In genomic region chr16:89917773-89918452, GRCh38 we compare ENCODE assay signal across 8 cellular contexts. TPM values are rescaled to one million over a fixed set of nuclear protein-coding genes. Genes with fewer than 3 reads are reported as not detected.
DNase-seq lines count a peak whose midpoint lies in the region; ATAC-seq and TF ChIP-seq lines count a peak whose summit lies in the region.

No MANE protein-coding gene starts in this region.

- H3K27me3 ChIP-seq in right lobe of liver, result peaks cover 0 to 4% of the 10 kb centered on the region in 2 donors

- no peaks in the 10 kb centered on the region for H3K36me3 ChIP-seq in right lobe of liver

- 2% methylated on average over 12 of the region's 39 CpGs for WGBS in right lobe of liver (ENCODE audit: insufficient coverage, low coverage, low lambda C conversion rate, missing lambda C conversion rate)

- H3K9me3 Mint-ChIP-seq in activated CD4-positive, alpha-beta T cell treated with anti-CD3 and anti-CD28 coated beads for 36 hours (ENCODE audit: low read depth), result no peaks in the 10 kb centered on the region

- CTCF ChIA-PET in activated CD4-positive, alpha-beta T cell treated with anti-CD3 and anti-CD28 coated beads for 36 hours (lab: Charles Lee), result interaction anchor here (1.3 to 1.6 kb wide), 2 partner anchors 8 to 30 kb away, joined by 6 to 9 read pairs; no protein-coding TSS in a partner anchor

- POLR2A ChIA-PET in activated CD4-positive, alpha-beta T cell treated with anti-CD3 and anti-CD28 coated beads for 36 hours (lab: Charles Lee), result interaction anchor here (0.6 kb wide), 1 partner anchor 33 kb away, joined by 4 read pairs; no protein-coding TSS in a partner anchor

- H3K36me3 Mint-ChIP-seq in activated CD4-positive, alpha-beta T cell treated with anti-CD3 and anti-CD28 coated beads for 36 hours (ENCODE audit: low read depth), result peaks cover 10% of the 10 kb centered on the region

- no peak overlapping the region for H3K27ac Mint-ChIP-seq in activated CD4-positive, alpha-beta T cell treated with anti-CD3 and anti-CD28 coated beads for 36 hours

- TF ChIP-seq CTCF in coronary artery (IDR thresholded peaks at IDR 0.05) (no peak), right lobe of liver (IDR thresholded peaks at IDR 0.05) (no peak)

- H3K4me3 Mint-ChIP-seq in activated CD4-positive, alpha-beta T cell treated with anti-CD3 and anti-CD28 coated beads for 36 hours, result peak overlapping the region; percentile 50

- peaks cover 43% of the 10 kb centered on the region for H3K4me1 Mint-ChIP-seq in activated CD4-positive, alpha-beta T cell treated with anti-CD3 and anti-CD28 coated beads for 36 hours

- H3K4me1 ChIP-seq in right lobe of liver, result peaks cover 0 to 4% (median 0%) of the 10 kb centered on the region in 4 donors

- H3K4me3 ChIP-seq in coronary artery, result peak overlapping the region; percentile 69
- H3K4me3 ChIP-seq in right lobe of liver, result peak overlapping the region in 1 of 3 donors; percentile 26

- H3K27me3 Mint-ChIP-seq in activated CD4-positive, alpha-beta T cell treated with anti-CD3 and anti-CD28 coated beads for 36 hours, result peaks cover 25% of the 10 kb centered on the region

- TF ChIP-seq POLR2A in right lobe of liver (IDR thresholded peaks at IDR 0.05), result peak; percentile 14

- intact Hi-C loops in activated CD4-positive, alpha-beta T cell treated with anti-CD3 and anti-CD28 coated beads for 36 hours (cut with DNase I, micrococcal nuclease), result loop anchor here (2.0 to 5.0 kb wide), 2 partner anchors 196 to 217 kb away; partner anchors contain the start of genes VPS9D1 (in 2 of the 2), ZNF276 (in 2 of the 2) and SPATA2L (in 1 of the 2)
- intact Hi-C loops in right lobe of liver (cut with DNase I), result no loop called here

- H3K27ac ChIP-seq in coronary artery (peak overlapping the region; percentile 3 to 74), right lobe of liver (no peak overlapping the region)

- DNase-seq in NCI-H345 (lab: John Stamatoyannopoulos, UW), result peak; percentile 62
- no peak for DNase-seq in NCI-H345 treated with DMSO at 0.1 percent for 48 hours (lab: John Stamatoyannopoulos, UW; ENCODE audit: unreplicated experiment)
- peak; percentile 66 for DNase-seq in NCI-H2107 treated with DMSO at 0.1 percent for 48 hours (lab: John Stamatoyannopoulos, UW; ENCODE audit: unreplicated experiment)
- DNase-seq in activated CD4-positive, alpha-beta T cell treated with anti-CD3 and anti-CD28 coated beads for 36 hours, result peak; percentile 89
- peak; percentile 84 for DNase-seq in coronary artery (ENCODE audit: low spot score)
- peak in 2 of 3 donors; percentile 58 to 61 for DNase-seq in right lobe of liver
- DNase-seq in stimulated activated CD8-positive, alpha-beta memory T cell treated with anti-CD3 and anti-CD28 coated beads, Interleukin-12 subunit alpha, Interleukin-12 subunit beta, amount 100 ng/mL, for 1 hour (ENCODE audit: low read depth), result peak; percentile 62

- H3K9me3 ChIP-seq in right lobe of liver, result no peaks in the 10 kb centered on the region

- ATAC-seq in HG02943 (IDR thresholded peaks at IDR 0.05; ENCODE audit: low read depth, unreplicated experiment), result peak; percentile 64
- peak; percentile 75 for ATAC-seq in activated CD4-positive, alpha-beta T cell treated with anti-CD3 and anti-CD28 coated beads for 36 hours
- ATAC-seq in right lobe of liver, result peak; percentile 20 to 63 (median 52)

RNA-seq across cellular contexts. Expression of gene MC1R, which starts 0.7 kb away (rescaled TPM):
- 1 to 10 TPM; 1.2 to 2.0 TPM for total RNA-seq in activated CD4-positive, alpha-beta T cell treated with anti-CD3 and anti-CD28 coated beads for 36 hours
- 1 to 10 TPM in 2 of 6 experiments, under 1 TPM in 4; 0.31 to 1.6 (median 0.77) TPM for total RNA-seq in right lobe of liver

RNA-seq across cellular contexts. Expression of gene TUBB3, which starts 5.2 kb away (rescaled TPM):
- under 1 TPM; 0.40 to 0.43 TPM for total RNA-seq in activated CD4-positive, alpha-beta T cell treated with anti-CD3 and anti-CD28 coated beads for 36 hours
- under 1 TPM in 4 of 6 experiments, not detected in 2; 0.13 to 0.86 (median 0.36) TPM for total RNA-seq in right lobe of liver

RNA-seq across cellular contexts. Expression of gene DEF8, which starts 30.6 kb away (rescaled TPM):
- 10 to 100 TPM; 21.1 to 25.9 TPM for total RNA-seq in activated CD4-positive, alpha-beta T cell treated with anti-CD3 and anti-CD28 coated beads for 36 hours
- 10 to 100 TPM; 16.7 to 44.1 (median 20.7) TPM for total RNA-seq in right lobe of liver

RNA-seq across cellular contexts. Expression of gene TCF25, which starts 44.5 kb away (rescaled TPM):
- 100 to 1,000 TPM; 122 to 133 TPM for total RNA-seq in activated CD4-positive, alpha-beta T cell treated with anti-CD3 and anti-CD28 coated beads for 36 hours
- 10 to 100 TPM; 66.6 to 91.6 (median 77.9) TPM for total RNA-seq in right lobe of liver

Comparison
In these comparisons a context has a peak if more than half of its experiments do, and no peak if none do; other contexts are left out.
1. H3K27ac ChIP-seq: peak in coronary artery (2 of 2); none in right lobe of liver (0 of 3).
2. intact Hi-C loops: an anchor here in activated CD4-positive, alpha-beta T cell treated with anti-CD3 and anti-CD28 coated beads for 36 hours (2.0 to 5.0 kb wide); none called in right lobe of liver.
3. Peak in every context shown above with its lines, with median percentiles within 50 percentile points of each other: ATAC-seq.